In the genomic region with DNA sequence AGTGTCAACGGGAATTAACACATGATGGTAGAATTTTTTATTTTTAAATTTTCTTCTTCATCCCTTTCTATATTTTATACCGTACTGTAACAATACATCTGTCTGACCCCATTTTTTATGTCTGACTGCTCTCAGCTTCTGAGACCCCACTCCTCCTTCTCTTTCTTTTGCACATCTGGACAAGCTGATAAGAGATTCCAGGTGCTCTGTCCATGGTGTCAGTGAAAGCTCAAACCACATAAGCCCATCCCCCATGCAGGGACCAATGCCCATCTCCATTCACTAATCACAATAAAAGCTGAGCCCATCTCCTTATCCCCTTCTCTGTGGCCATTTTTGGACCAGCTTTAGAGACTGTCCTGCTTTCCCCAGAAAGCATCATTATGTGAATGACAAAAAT, we compare ENCODE assay signal across 26 cellular contexts.
"Had no signal": no experiment of that assay in that cellular context is flagged by ENCODE, and none has a peak within 500 bp of the region (broad histone marks: within the 10 kb centered on the region; RNA-seq: fewer than 3 reads in every experiment).

No MANE protein-coding gene starts in this region.

- H3K4me1 Mint-ChIP-seq: endodermal cell; naive thymus-derived CD8-positive, alpha-beta T cell; nephron progenitor cell; stimulated activated effector memory CD8-positive, alpha-beta T cell treated with anti-CD3 and anti-CD28 coated beads, Interleukin-12 subunit alpha, Interleukin-12 subunit beta, amount 100 ng/mL, for 72 hours had no signal

- H3K27ac Mint-ChIP-seq: dendritic cell treated with granulocyte-macrophage colony-stimulating factor and Interleukin-4, amounts not matched to agents 40 ng/mL and 50 ng/mL, for 4 days; endodermal cell; naive thymus-derived CD8-positive, alpha-beta T cell; nephron progenitor cell; stimulated activated effector memory CD8-positive, alpha-beta T cell treated with anti-CD3 and anti-CD28 coated beads, Interleukin-12 subunit alpha, Interleukin-12 subunit beta, amount 100 ng/mL, for 72 hours had no signal

- H3K4me3 Mint-ChIP-seq: dendritic cell treated with granulocyte-macrophage colony-stimulating factor and Interleukin-4, amounts not matched to agents 40 ng/mL and 50 ng/mL, for 4 days; endodermal cell; naive thymus-derived CD8-positive, alpha-beta T cell; nephron progenitor cell; stimulated activated effector memory CD8-positive, alpha-beta T cell treated with anti-CD3 and anti-CD28 coated beads, Interleukin-12 subunit alpha, Interleukin-12 subunit beta, amount 100 ng/mL, for 72 hours had no signal

- ATAC-seq: esophagus mucosa; gastrocnemius medialis; left ventricle myocardium superior; lower lobe of right lung; naive thymus-derived CD8-positive, alpha-beta T cell; psoas muscle; right cardiac atrium; stimulated activated effector memory CD8-positive, alpha-beta T cell treated with anti-CD3 and anti-CD28 coated beads, Interleukin-12 subunit alpha, Interleukin-12 subunit beta, amount 100 ng/mL, for 72 hours; stimulated activated naive CD8-positive, alpha-beta T cell treated with anti-CD3 and anti-CD28 coated beads, Interleukin-15, Interleukin-2, amounts not matched to agents 100 U/mL and 50 U/mL, for 24 hours; upper lobe of right lung had no signal

- FAIRE-seq: keratinocyte had no signal

- H3K36me3 Mint-ChIP-seq: naive thymus-derived CD8-positive, alpha-beta T cell; stimulated activated effector memory CD8-positive, alpha-beta T cell treated with anti-CD3 and anti-CD28 coated beads, Interleukin-12 subunit alpha, Interleukin-12 subunit beta, amount 100 ng/mL, for 72 hours had no signal

- H3K4me1 ChIP-seq: gastrocnemius medialis, lower lobe of right lung, psoas muscle, sigmoid colon, tibial artery, upper lobe of right lung, uterus had no signal

- H3K36me3 ChIP-seq: gastrocnemius medialis, lower lobe of right lung, sigmoid colon, tibial artery, upper lobe of right lung, uterus had no signal

- H3K27ac ChIP-seq: epithelial cell of prostate, gastrocnemius medialis, lower lobe of right lung, psoas muscle, sigmoid colon, testis, tibial artery, upper lobe of right lung, uterus had no signal

- H3K4me3 ChIP-seq: gastrocnemius medialis, lower lobe of right lung, psoas muscle, sigmoid colon, testis, tibial artery, upper lobe of right lung, uterus had no signal

- DNase-seq: effector CD8-positive, alpha-beta T cell; endodermal cell; foreskin fibroblast; gastrocnemius medialis; head of caudate nucleus; left ventricle myocardium superior; lower lobe of right lung; naive thymus-derived CD8-positive, alpha-beta T cell; nephron progenitor cell; nucleus accumbens; psoas muscle; right cardiac atrium; sigmoid colon; stimulated activated CD4-positive, alpha-beta T cell treated with anti-CD3 and anti-CD28 coated beads, Interleukin-2, amount 100 ng/mL, for 24 hours; stimulated activated CD4-positive, alpha-beta T cell treated with anti-CD3 and anti-CD28 coated beads, Interleukin-4, amount 100 ng/mL, for 24 hours; stimulated activated naive CD8-positive, alpha-beta T cell treated with anti-CD3 and anti-CD28 coated beads, Interleukin-15, Interleukin-2, amounts not matched to agents 100 U/mL and 50 U/mL, for 24 hours; substantia nigra; testis; tibial artery; upper lobe of right lung; uterus had no signal

- H3K9me3 ChIP-seq: gastrocnemius medialis, lower lobe of right lung, psoas muscle, sigmoid colon, testis, tibial artery, upper lobe of right lung, uterus had no signal

- H3K9me3 Mint-ChIP-seq: dendritic cell treated with granulocyte-macrophage colony-stimulating factor and Interleukin-4, amounts not matched to agents 40 ng/mL and 50 ng/mL, for 4 days; endodermal cell; naive thymus-derived CD8-positive, alpha-beta T cell; nephron progenitor cell; stimulated activated effector memory CD8-positive, alpha-beta T cell treated with anti-CD3 and anti-CD28 coated beads, Interleukin-12 subunit alpha, Interleukin-12 subunit beta, amount 100 ng/mL, for 72 hours had no signal

- H3K27me3 ChIP-seq: gastrocnemius medialis, sigmoid colon, testis, tibial artery, upper lobe of right lung, uterus had no signal
